Comparison of ENCODE assay signal across 1 cellular context in genomic region chr12:47751561-47751960, GRCh38.
TF ChIP-seq lines count a peak whose summit lies in the region.

No MANE protein-coding gene starts in this region.

TF ChIP-seq in GM23338, 12 proteins besides CTCF, POLR2A, EP300 and RAD21:
- TF ChIP-seq ZNF114 (CRISPR knock-in tag; IDR thresholded peaks at IDR 0.05) (no peak), POLR2AphosphoS5 (IDR thresholded peaks at IDR 0.05; ENCODE audit: low read depth) (no peak), NANOG (IDR thresholded peaks at IDR 0.05; ENCODE audit: borderline replicate concordance) (no peak), STAT1 (IDR thresholded peaks at IDR 0.05; ENCODE audit: unreplicated experiment) (no peak), REST (IDR thresholded peaks at IDR 0.05; ENCODE audit: unreplicated experiment) (no peak), JUNB (IDR thresholded peaks at IDR 0.05; ENCODE audit: unreplicated experiment) (no peak), EZH2 (IDR thresholded peaks at IDR 0.05; ENCODE audit: low read depth, unreplicated experiment) (no peak), CREB1 (CRISPR knock-in tag; IDR thresholded peaks at IDR 0.05; ENCODE audit: low read depth) (no peak), ZNF462 (CRISPR knock-in tag; IDR thresholded peaks at IDR 0.05) (no peak), ZNF331 (CRISPR knock-in tag; IDR thresholded peaks at IDR 0.05; ENCODE audit: low read depth) (no peak), EZH2phosphoT487 (IDR thresholded peaks at IDR 0.05; ENCODE audit: unreplicated experiment) (no peak), ETS1 (IDR thresholded peaks at IDR 0.05) (no peak)
